18 cellular contexts compared by ENCODE assay signal in the genomic region with DNA sequence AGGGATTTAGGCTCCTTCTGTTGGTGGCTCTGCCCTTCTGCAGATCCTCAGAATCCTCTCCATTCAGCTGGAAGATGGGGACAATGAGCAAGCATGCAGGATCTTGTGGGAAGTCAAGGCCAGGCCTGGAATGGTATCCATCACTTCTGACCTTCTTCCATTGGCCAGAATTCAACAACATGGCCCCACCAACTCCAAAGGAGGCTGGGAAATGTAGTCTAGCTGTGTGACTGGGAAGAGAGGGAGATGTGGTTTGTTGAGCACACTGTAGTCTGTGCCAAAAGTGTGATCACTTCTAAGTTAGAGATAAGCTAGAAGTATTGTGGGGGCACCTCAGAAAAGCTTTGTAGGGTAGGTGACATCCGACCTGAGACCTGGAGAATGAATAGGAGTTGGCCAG.
DNase-seq lines count a peak whose midpoint lies in the region; FAIRE-seq and TF ChIP-seq lines count a peak whose summit lies in the region.
"Had no signal": no experiment of that assay in that cellular context is flagged by ENCODE, and none has a peak within 500 bp of the region (broad histone marks: within the 10 kb centered on the region; RNA-seq: fewer than 3 reads in every experiment).

No MANE protein-coding gene starts in this region.

- no peak overlapping the region for H3K4me2 ChIP-seq in H1 (ENCODE audit: insufficient read depth in 1 of 2, low read depth in 2 of 2, low read length in 2 of 2)
- H3K4me2 ChIP-seq: A549, BLaER1 had no signal

- in situ Hi-C loops in SK-MEL-5 (cut with HindIII; ENCODE audit: low pct_unique_long_range_greater_than_20kb, low sequenced_read_pairs), result no loop called here

- H2BK20ac ChIP-seq in H1 (ENCODE audit: low read length), result no peak overlapping the region

- POLR2A ChIA-PET in H1 (lab: Charles Lee; ENCODE audit: partially characterized antibody), result interaction anchor here (0.6 to 1.5 kb wide), 3 partner anchors 8 to 149 kb away, joined by 3 to 4 read pairs (median 3); no protein-coding TSS in a partner anchor
- POLR2A ChIA-PET in CD4-positive, alpha-beta memory T cell (lab: Charles Lee; ENCODE audit: partially characterized antibody), result no interaction called here

- no peak overlapping the region for H2BK120ac ChIP-seq in H1 (replicated peaks; ENCODE audit: low read depth, low read length)

- DNase-seq in DMS 273 (lab: John Stamatoyannopoulos, UW; ENCODE audit: unreplicated experiment) (peak; percentile 36), DMS 273 treated with DMSO at 0.1 percent for 48 hours (lab: John Stamatoyannopoulos, UW) (no peak), SK-MEL-5 (ENCODE audit: low read depth, low spot score) (peak; percentile 26), H1 (ENCODE audit: low read depth in 1 of 2, low spot score in 2 of 2) (no peak), urothelium cell line (ENCODE audit: low spot score) (no peak), sigmoid colon (no peak)
- no peak for DNase-seq in CD4-positive, alpha-beta memory T cell
- DNase-seq: CD8-positive, alpha-beta T cell; COR-L47; DMS153; DMS79; GDM1; GOT3; H9 had no signal

- FAIRE-seq in H1 (lab: Jason Lieb, UNC), result no peak
- peak; percentile 5 for FAIRE-seq in urothelium cell line (lab: Jason Lieb, UNC)
- FAIRE-seq: A549 had no signal

- H3K4me1 ChIP-seq in H1 (replicated peaks in 1 of 4; ENCODE audit: control insufficient read depth in 3 of 4, insufficient read depth in 4 of 4, low read length in 3 of 4) (peaks cover 0 to 9% (median 5%) of the 10 kb centered on the region in 4 experiments; a peak in 6 of 7 replicates), sigmoid colon (peaks cover 0 to 3% (median 0%) of the 10 kb centered on the region in 4 donors)
- no peaks in the 10 kb centered on the region for H3K4me1 ChIP-seq in CD4-positive, alpha-beta memory T cell (ENCODE audit: insufficient read depth, low read length)
- H3K4me1 ChIP-seq: A549, BLaER1 had no signal

- H2AFZ ChIP-seq in H1 (ENCODE audit: low read length), result peak overlapping the region; percentile 54; the same call in 1 of the 2 replicates

- H3K23me2 ChIP-seq in H1 (ENCODE audit: low read depth, low read length), result no peaks in the 10 kb centered on the region

- H3K36me3 ChIP-seq in H1 (ENCODE audit: control insufficient read depth in 2 of 4, insufficient read depth in 4 of 4, low read length in 3 of 4) (no peaks in the 10 kb centered on the region), sigmoid colon (no peaks in the 10 kb centered on the region)
- no peaks in the 10 kb centered on the region for H3K36me3 ChIP-seq in CD4-positive, alpha-beta memory T cell (ENCODE audit: insufficient read depth, low read length)
- H3K36me3 ChIP-seq: BLaER1 had no signal

- H3K4me1 Mint-ChIP-seq in CD4-positive, alpha-beta memory T cell, result peaks cover 0 to 1% (median 0%) of the 10 kb centered on the region in 4 donors
- H3K4me1 Mint-ChIP-seq: CD14-positive monocyte had no signal

- 72% methylated on average over 1 of the region's 1 CpG; no CpG with 5 or more reads in 1 of the 2 experiments for WGBS in H1 (ENCODE audit: extremely low coverage in 1 of 2, insufficient coverage in 1 of 2, insufficient read length in 1 of 2, insufficient replicate concordance in 2 of 2, low coverage in 1 of 2, low lambda C conversion rate in 2 of 2, missing lambda C conversion rate in 1 of 2), 2 experiments
- 88% methylated on average over 1 of the region's 1 CpG for WGBS in sigmoid colon, 2 donors

- no peak for TF ChIP-seq POLR2A in H1 (IDR thresholded peaks at IDR 0.05; ENCODE audit: control extremely low read depth in 1 of 2, low read depth in 2 of 2, low read length in 2 of 2)
- no peak for TF ChIP-seq POLR2A in sigmoid colon (IDR thresholded peaks at IDR 0.05)

- intact Hi-C loops in CD4-positive, alpha-beta memory T cell (cut with micrococcal nuclease), result no loop called here
- intact Hi-C loops in sigmoid colon (cut with DNase I), result no loop called here

- no peak overlapping the region for H2BK15ac ChIP-seq in H1 (ENCODE audit: low read length)

- TF ChIP-seq RAD21 in H1 (IDR thresholded peaks at IDR 0.05 in 1 of 2, conservative IDR thresholded peaks at IDR 0.05 in 1 of 2; ENCODE audit: low read depth in 2 of 2, low read length in 2 of 2), result no peak

- no peak overlapping the region for H3K23ac ChIP-seq in H1 (ENCODE audit: insufficient read length)

- H3K9me3 ChIP-seq in H1 (ENCODE audit: insufficient read depth in 2 of 2, low read depth in 1 of 2, low read length in 1 of 2), result no peaks in the 10 kb centered on the region
- no peaks in the 10 kb centered on the region for H3K9me3 ChIP-seq in CD4-positive, alpha-beta memory T cell (ENCODE audit: control insufficient read depth in 1 of 2, low read length in 2 of 2)
- no peaks in the 10 kb centered on the region for H3K9me3 ChIP-seq in sigmoid colon
- H3K9me3 ChIP-seq: A549, BLaER1 had no signal

- H3K56ac ChIP-seq in H1 (replicated peaks; ENCODE audit: insufficient read length, low read depth, low read length), result no peak overlapping the region

- H3K79me2 ChIP-seq in H1 (ENCODE audit: control insufficient read depth in 1 of 2, insufficient read depth in 2 of 2, low read length in 2 of 2), result no peaks in the 10 kb centered on the region

- H3K9me3 Mint-ChIP-seq in CD4-positive, alpha-beta memory T cell, result peaks cover 0 to 2% (median 0%) of the 10 kb centered on the region in 8 donors
- H3K9me3 Mint-ChIP-seq: CD8-positive, alpha-beta T cell; H9 had no signal

- no peak overlapping the region for H3K27ac Mint-ChIP-seq in CD4-positive, alpha-beta memory T cell
- H3K27ac Mint-ChIP-seq: CD14-positive monocyte; CD8-positive, alpha-beta T cell; H9 had no signal

- H2BK5ac ChIP-seq in H1 (ENCODE audit: low read depth, low read length), result no peak overlapping the region

- TF ChIP-seq CTCF in H1 (IDR thresholded peaks at IDR 0.05; ENCODE audit: control extremely low read depth in 1 of 3, insufficient read depth in 1 of 3, low read depth in 1 of 3, low read length in 3 of 3) (no peak), sigmoid colon (IDR thresholded peaks at IDR 0.05) (no peak)

- H3K27me3 ChIP-seq in H1 (replicated peaks in 1 of 4; ENCODE audit: control insufficient read depth in 3 of 4, extremely low read depth in 1 of 4, insufficient read depth in 3 of 4, low read length in 3 of 4) (peaks cover 0 to 8% (median 4%) of the 10 kb centered on the region in 4 experiments; a peak in 3 of 7 replicates), sigmoid colon (peaks cover 6 to 18% (median 6%) of the 10 kb centered on the region in 3 donors)
- H3K27me3 ChIP-seq in CD4-positive, alpha-beta memory T cell (ENCODE audit: insufficient read depth, low read length), result no peaks in the 10 kb centered on the region
- H3K27me3 ChIP-seq: BLaER1 had no signal

- no peak overlapping the region for H4K8ac ChIP-seq in H1 (ENCODE audit: extremely low read depth, insufficient read depth, low read length)

- H4K5ac ChIP-seq in H1 (ENCODE audit: insufficient read length, low read depth, low read length), result no peak overlapping the region

- no peak overlapping the region for H2BK12ac ChIP-seq in H1 (ENCODE audit: low read depth, low read length)

- TF ChIP-seq EP300 in H1 (IDR thresholded peaks at IDR 0.05; ENCODE audit: borderline replicate concordance in 1 of 2, low read depth in 2 of 2, low read length in 2 of 2) (no peak), sigmoid colon (IDR thresholded peaks at IDR 0.05) (no peak)

- H3K79me1 ChIP-seq in H1 (ENCODE audit: low read depth, low read length), result no peaks in the 10 kb centered on the region

- H4K91ac ChIP-seq in H1 (replicated peaks; ENCODE audit: insufficient read length, low read length), result no peak overlapping the region

- H3K27ac ChIP-seq in H1 (ENCODE audit: low read depth, low read length), result no peak overlapping the region
- no peak overlapping the region for H3K27ac ChIP-seq in CD4-positive, alpha-beta memory T cell (ENCODE audit: low read depth, low read length)
- no peak overlapping the region for H3K27ac ChIP-seq in sigmoid colon
- H3K27ac ChIP-seq: 22Rv1, A549, BLaER1 had no signal

- H4K20me1 ChIP-seq in H1 (replicated peaks in 1 of 2; ENCODE audit: control insufficient read depth in 1 of 2, insufficient read depth in 2 of 2, low read length in 2 of 2), result peaks cover 0 to 2% of the 10 kb centered on the region in 2 experiments
- H4K20me1 ChIP-seq: BLaER1 had no signal

- H3K36me3 Mint-ChIP-seq in CD4-positive, alpha-beta memory T cell, result no peaks in the 10 kb centered on the region
- H3K36me3 Mint-ChIP-seq: CD14-positive monocyte; CD8-positive, alpha-beta T cell had no signal

- H3K4me3 ChIP-seq in H1 (ENCODE audit: extremely low read depth in 1 of 4, insufficient read depth in 2 of 4, low read depth in 3 of 4, low read length in 4 of 4), result no peak overlapping the region
- H3K4me3 ChIP-seq in CD4-positive, alpha-beta memory T cell (ENCODE audit: low read length in 2 of 2), result no peak overlapping the region
- no peak overlapping the region for H3K4me3 ChIP-seq in sigmoid colon
- H3K4me3 ChIP-seq: A549, BLaER1 had no signal

- CTCF ChIA-PET in H1 (lab: Charles Lee; ENCODE audit: partially characterized antibody), result interaction anchor here (1.1 to 2.3 kb wide), 9 partner anchors 9 to 72 kb away, joined by 4 to 12 read pairs (median 7); no protein-coding TSS in a partner anchor
- CTCF ChIA-PET in CD4-positive, alpha-beta memory T cell (lab: Charles Lee; ENCODE audit: partially characterized antibody), result no interaction called here

- peaks cover 28 to 48% of the 10 kb centered on the region in 2 donors for H3K27me3 Mint-ChIP-seq in CD4-positive, alpha-beta memory T cell

- H3K4me3 Mint-ChIP-seq in CD4-positive, alpha-beta memory T cell, result no peak overlapping the region
- H3K4me3 Mint-ChIP-seq: CD14-positive monocyte; CD8-positive, alpha-beta T cell; H9 had no signal

- no peak overlapping the region for H3K14ac ChIP-seq in H1 (ENCODE audit: insufficient read length)

- no peak overlapping the region for H3K9ac ChIP-seq in H1 (replicated peaks in 1 of 4; ENCODE audit: extremely low read depth in 1 of 4, low read depth in 3 of 4, low read length in 3 of 4)
- H3K9ac ChIP-seq: BLaER1 had no signal

- H3K4ac ChIP-seq in H1 (replicated peaks; ENCODE audit: insufficient read length, low read depth, low read length), result no peak overlapping the region

- no peak overlapping the region for H2AK5ac ChIP-seq in H1 (ENCODE audit: low read depth, low read length)

- no peak overlapping the region for H3K18ac ChIP-seq in H1 (ENCODE audit: extremely low read depth, low read length)

TF ChIP-seq in H1, 55 proteins besides CTCF, POLR2A, EP300 and RAD21:
- peak; percentile 84 for TF ChIP-seq YY1 (IDR thresholded peaks at IDR 0.05; ENCODE audit: low read depth, low read length)
- TF ChIP-seq SIX5 (IDR thresholded peaks at IDR 0.05; ENCODE audit: low read depth, low read length), result 0 out of 2 replicates have a peak, but pooled peaks have one; percentile 27
- TF ChIP-seq SP1 (IDR thresholded peaks at IDR 0.05; ENCODE audit: low read depth, low read length), result no peak
TF ChIP-seq in H1: peak in this region for 2.

Comparison
In these comparisons a context has a peak if more than half of its experiments do, and no peak if none do; other contexts are left out.
1. DNase-seq: peak in DMS 273 (single experiment) and SK-MEL-5 (single experiment); none in DMS 273 treated with DMSO at 0.1 percent for 48 hours (single experiment), H1 (0 of 2), urothelium cell line (single experiment), CD4-positive, alpha-beta memory T cell (0 of 5) and sigmoid colon (single experiment).